23 cellular contexts compared by ENCODE assay signal in the genomic region with DNA sequence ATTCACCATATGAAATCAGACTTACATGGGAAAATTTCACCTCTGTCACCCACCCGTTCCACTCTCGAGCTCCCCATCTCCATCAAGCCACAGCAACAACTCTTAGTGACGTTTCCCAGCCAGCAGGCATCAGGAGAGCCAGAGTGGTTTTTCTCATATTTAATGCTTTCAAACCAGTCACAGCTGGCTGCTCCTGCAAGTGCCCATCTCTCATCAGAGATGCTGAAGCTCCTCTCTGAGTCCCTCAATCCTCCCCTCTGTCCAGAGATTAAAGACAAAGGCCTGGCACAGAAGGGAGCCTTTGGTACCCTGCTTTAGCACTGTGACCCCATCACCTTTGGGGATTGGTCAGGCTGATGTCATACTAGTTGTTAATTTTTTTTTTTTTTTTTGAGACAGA.
"Had no signal": no experiment of that assay in that cellular context is flagged by ENCODE, and none has a peak within 500 bp of the region (broad histone marks: within the 10 kb centered on the region; RNA-seq: fewer than 3 reads in every experiment).

No MANE protein-coding gene starts in this region.

- H3K4me3 Mint-ChIP-seq: activated B cell treated with CpG ODN at 0.5 μM for 24 hours; activated CD4-positive, alpha-beta T cell treated with anti-CD3 and anti-CD28 coated beads for 36 hours; activated T-cell treated with anti-CD3 and anti-CD28 coated beads, Interleukin-2, amount 50 U/mL, for 4 hours; effector memory CD8-positive, alpha-beta T cell; neural progenitor cell; T-cell had no signal

- H3K36me3 Mint-ChIP-seq: naive thymus-derived CD8-positive, alpha-beta T cell; T-cell had no signal

- H2AFZ ChIP-seq: neural progenitor cell had no signal

- DNase-seq: activated B cell treated with CpG ODN at 0.5 μM for 24 hours; activated CD4-positive, alpha-beta T cell treated with anti-CD3 and anti-CD28 coated beads for 36 hours; activated CD8-positive, alpha-beta memory T cell treated with anti-CD3 and anti-CD28 coated beads, Interleukin-2, amount 50 U/mL, for 48 hours; activated T-cell treated with anti-CD3 and anti-CD28 coated beads, Interleukin-2, amount 50 U/mL, for 4 hours; colonic mucosa; dorsolateral prefrontal cortex; effector memory CD8-positive, alpha-beta T cell; hippocampal formation; left lung; posterior cingulate gyrus; sigmoid colon; stimulated activated CD4-positive, alpha-beta T cell treated with anti-CD3 and anti-CD28 coated beads, Interleukin-15, amount 100 ng/mL, for 24 hours; stimulated activated naive B cell treated with anti-CD40 and anti-IgM and Interleukin-4, amounts not matched to agents 10 μg/mL and 1 μg/mL and 100 μg/mL, for 72 hours; T-cell; T1000; transverse colon; uterus had no signal

- H3K4me3 ChIP-seq: breast epithelium, colonic mucosa, dorsolateral prefrontal cortex, esophagus muscularis mucosa, left lung, lung, neural progenitor cell, sigmoid colon, smooth muscle cell, transverse colon, uterus had no signal

- H3K27me3 Mint-ChIP-seq: activated B cell treated with CpG ODN at 0.5 μM for 24 hours; activated CD4-positive, alpha-beta T cell treated with anti-CD3 and anti-CD28 coated beads for 36 hours; effector memory CD8-positive, alpha-beta T cell; naive thymus-derived CD8-positive, alpha-beta T cell; stimulated activated naive B cell treated with anti-CD40 and anti-IgM and Interleukin-4, amounts not matched to agents 10 μg/mL and 1 μg/mL and 100 μg/mL, for 72 hours; T-cell had no signal

- H3K27ac Mint-ChIP-seq: activated B cell treated with CpG ODN at 0.5 μM for 24 hours; activated CD4-positive, alpha-beta T cell treated with anti-CD3 and anti-CD28 coated beads for 36 hours; neural progenitor cell; stimulated activated naive B cell treated with anti-CD40 and anti-IgM and Interleukin-4, amounts not matched to agents 10 μg/mL and 1 μg/mL and 100 μg/mL, for 72 hours had no signal

- H3K9me3 ChIP-seq: breast epithelium, colonic mucosa, esophagus muscularis mucosa, left lung, sigmoid colon, transverse colon, uterus had no signal

- H3K9ac ChIP-seq: neural progenitor cell had no signal

- H3K27me3 ChIP-seq: breast epithelium, colonic mucosa, dorsolateral prefrontal cortex, esophagus muscularis mucosa, left lung, neural progenitor cell, sigmoid colon, transverse colon, uterus had no signal

- H3K27ac ChIP-seq: breast epithelium, colonic mucosa, esophagus muscularis mucosa, left lung, neural progenitor cell, sigmoid colon, transverse colon, uterus had no signal

- H3K36me3 ChIP-seq: breast epithelium, colonic mucosa, esophagus muscularis mucosa, left lung, neural progenitor cell, sigmoid colon, transverse colon, uterus had no signal

- H3K4me1 ChIP-seq: breast epithelium, colonic mucosa, esophagus muscularis mucosa, left lung, neural progenitor cell, transverse colon had no signal

- H3K9me3 Mint-ChIP-seq: activated T-cell treated with anti-CD3 and anti-CD28 coated beads, Interleukin-2, amount 50 U/mL, for 4 hours; neural progenitor cell; T-cell had no signal

- H3K4me2 ChIP-seq: neural progenitor cell, smooth muscle cell had no signal
